ENCODE assay signal across 8 cellular contexts in genomic region chr15:76335851-76336253, GRCh38. TPM values are rescaled to one million over a fixed set of nuclear protein-coding genes. Genes with fewer than 3 reads are reported as not detected.
A peak's percentile ranks its signal among the peaks of the same experiment; 100 is the strongest.
DNase-seq lines count a peak whose midpoint lies in the region; ATAC-seq and TF ChIP-seq lines count a peak whose summit lies in the region.

No MANE protein-coding gene starts in this region.

- H3K27me3 ChIP-seq in left ventricle myocardium inferior (ENCODE audit: low read depth) (peaks cover 95% of the 10 kb centered on the region), RWPE2 (ENCODE audit: insufficient read depth, poor library complexity, severe bottlenecking) (no peaks in the 10 kb centered on the region), foreskin keratinocyte (peaks cover 74% of the 10 kb centered on the region), transverse colon (peaks cover 80% of the 10 kb centered on the region)

- no peak for TF ChIP-seq POLR2A in transverse colon (IDR thresholded peaks at IDR 0.05)

- no peaks in the 10 kb centered on the region for H3K36me3 ChIP-seq in left ventricle myocardium inferior
- H3K36me3 ChIP-seq in RWPE2 (ENCODE audit: low read depth) = 0 out of 2 replicates have a peak, but pooled peaks cover 4% of the 10 kb centered on the region
- no peaks in the 10 kb centered on the region for H3K36me3 ChIP-seq in transverse colon

- TF ChIP-seq EP300 in transverse colon (IDR thresholded peaks at IDR 0.05; ENCODE audit: low read depth) = no peak

- DNase-seq in left ventricle myocardium inferior (no peak), Right ventricle myocardium inferior (ENCODE audit: missing footprints) (no peak), RWPE2 (ENCODE audit: low spot score) (no peak), foreskin keratinocyte (peak in 1 of 2 donors; percentile 45), transverse colon (no peak), SHP77 treated with DMSO at 0.1 percent for 48 hours (lab: John Stamatoyannopoulos, UW) (no peak)

- no peak for TF ChIP-seq CTCF in left ventricle myocardium inferior (IDR thresholded peaks at IDR 0.05; ENCODE audit: borderline replicate concordance)
- TF ChIP-seq CTCF in RWPE2 (IDR thresholded peaks at IDR 0.05; ENCODE audit: poor library complexity, severe bottlenecking) = no peak
- no peak for TF ChIP-seq CTCF in foreskin keratinocyte (conservative IDR thresholded peaks at IDR 0.05)
- no peak for TF ChIP-seq CTCF in transverse colon (IDR thresholded peaks at IDR 0.05)

- intact Hi-C loops in left ventricle myocardium inferior (cut with micrococcal nuclease) = no loop called here
- intact Hi-C loops in Right ventricle myocardium inferior (cut with DNase I) = no loop called here
- intact Hi-C loops in transverse colon (cut with DNase I; ENCODE audit: low total_unique reads) = loop anchor here (10.0 kb wide), 1 partner anchor 141 kb away; no protein-coding TSS in a partner anchor

- H3K4me1 ChIP-seq in left ventricle myocardium inferior (peaks cover 54% of the 10 kb centered on the region), RWPE2 (ENCODE audit: insufficient read depth, poor library complexity, severe bottlenecking) (peaks cover 6% of the 10 kb centered on the region), foreskin keratinocyte (no peaks in the 10 kb centered on the region), transverse colon (peaks cover 4 to 58% (median 46%) of the 10 kb centered on the region in 4 donors)

- H3K9me3 ChIP-seq in left ventricle myocardium inferior (replicated peaks) (no peaks in the 10 kb centered on the region), RWPE2 (ENCODE audit: severe bottlenecking) (no peaks in the 10 kb centered on the region), transverse colon (no peaks in the 10 kb centered on the region)

- ATAC-seq in Right ventricle myocardium inferior (no peak), RWPE2 (ENCODE audit: low read depth) (peak; percentile 5; the same call in 2 of the 3 replicates), foreskin keratinocyte (no peak), GM21723 (IDR thresholded peaks at IDR 0.05; ENCODE audit: unreplicated experiment) (no peak), GM21528 (IDR thresholded peaks at IDR 0.05; ENCODE audit: low FRiP score, unreplicated experiment) (no peak)

- H3K27ac ChIP-seq in left ventricle myocardium inferior (replicated peaks) = no peak overlapping the region
- H3K27ac ChIP-seq in RWPE2 (ENCODE audit: poor library complexity, severe bottlenecking) = peak overlapping the region; percentile 56
- peak overlapping the region; percentile 85 for H3K27ac ChIP-seq in foreskin keratinocyte
- peak overlapping the region; percentile 53 to 70 (median 60) for H3K27ac ChIP-seq in transverse colon

- H3K4me3 ChIP-seq in left ventricle myocardium inferior = peak overlapping the region; percentile 45
- peak overlapping the region; percentile 44 for H3K4me3 ChIP-seq in RWPE2 (ENCODE audit: severe bottlenecking)
- H3K4me3 ChIP-seq in transverse colon = peak overlapping the region; percentile 3 to 56 (median 20)

- in situ Hi-C loops in transverse colon (cut with MboI; ENCODE audit: low pct_ligation_motif_present in 1 of 4, low pct_unique_long_range_greater_than_20kb in 1 of 4, low sequenced_read_pairs in 3 of 4) = loop anchor here in 1 of 4 donors (25.0 kb wide), 1 partner anchor 149 kb away; no protein-coding TSS in a partner anchor

- 4 to 9% methylated on average over 5 to 11 of the region's 11 CpGs for WGBS in transverse colon (ENCODE audit: low coverage in 1 of 2), 2 donors

RNA-seq across cellular contexts. Expression of gene ISL2, which starts 0.7 kb away (rescaled TPM):
- total RNA-seq in left ventricle myocardium inferior (not detected), Right ventricle myocardium inferior (not detected), foreskin keratinocyte (0.27 and 1.6 TPM in 2 replicates), transverse colon (1 to 10 TPM in 2 of 4 donors, not detected in 2; 1.3 to 1.4 TPM)
- polyA plus RNA-seq in foreskin keratinocyte = 0.27 and 1.8 TPM in 2 replicates

RNA-seq across cellular contexts. Expression of gene ETFA, which starts 24.6 kb away (rescaled TPM):
- total RNA-seq in left ventricle myocardium inferior = 511 TPM
- 498 TPM for total RNA-seq in Right ventricle myocardium inferior
- 116 and 129 TPM in 2 replicates for total RNA-seq in foreskin keratinocyte
- 108 and 133 TPM in 2 replicates for polyA plus RNA-seq in foreskin keratinocyte
- 100 to 1,000 TPM in 3 of 4 donors, 10 to 100 TPM in 1; 65.8 to 195 (median 159) TPM for total RNA-seq in transverse colon
